10 cellular contexts compared by ENCODE assay signal in the genomic region with DNA sequence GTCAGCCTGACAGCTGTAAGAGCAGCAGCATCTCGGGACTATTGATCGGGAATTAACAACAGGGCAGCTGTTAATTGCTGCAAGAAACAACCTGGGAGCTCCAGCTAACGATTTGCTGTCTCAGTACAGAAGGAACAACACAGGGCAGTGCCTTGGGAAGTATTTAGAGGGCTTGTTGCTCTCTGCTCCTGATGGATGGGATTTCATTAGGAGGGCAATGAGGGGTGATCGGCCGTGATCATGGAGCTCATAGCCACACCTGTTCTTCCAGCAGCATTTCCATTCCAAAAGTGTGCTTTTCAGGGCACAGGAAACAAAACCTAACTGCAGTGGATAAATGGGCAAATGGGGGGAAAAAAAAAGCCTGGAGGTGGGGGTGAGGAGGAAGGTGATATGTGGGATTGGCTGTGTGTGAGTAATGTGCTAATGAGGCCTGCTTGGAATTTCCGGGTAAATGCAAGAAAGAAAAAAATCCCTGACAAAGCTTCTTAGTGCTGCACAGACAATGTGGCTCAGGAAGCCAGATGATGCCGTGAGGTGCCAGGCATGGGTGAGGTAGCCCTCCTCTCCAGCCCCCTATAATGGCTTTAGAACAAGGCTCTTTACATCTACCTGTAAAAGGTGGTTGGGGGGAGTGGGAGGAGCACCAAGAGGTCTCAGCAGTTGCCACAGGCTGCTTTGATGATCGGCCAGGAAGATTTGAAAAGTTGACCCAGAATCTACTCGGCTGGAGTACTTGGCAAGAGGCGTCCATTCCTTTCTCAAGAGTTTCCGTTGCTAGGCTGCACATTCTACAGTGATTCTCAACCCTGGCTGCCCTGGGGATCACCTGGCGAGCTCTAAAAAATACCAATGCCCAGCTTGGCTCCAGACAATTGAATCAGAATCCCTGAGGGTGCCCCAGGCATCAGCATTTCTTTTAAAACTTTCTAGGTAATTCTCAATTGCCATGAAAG.
DNase-seq lines count a peak whose midpoint lies in the region; ATAC-seq and TF ChIP-seq lines count a peak whose summit lies in the region.
"Had no signal": no experiment of that assay in that cellular context is flagged by ENCODE, and none has a peak within 500 bp of the region (broad histone marks: within the 10 kb centered on the region; RNA-seq: fewer than 3 reads in every experiment).

No MANE protein-coding gene starts in this region.

- H3K4me2 ChIP-seq in mammary epithelial cell (ENCODE audit: insufficient read depth, low read depth, low read length), result peak overlapping the region; percentile 73

- no peak for TF ChIP-seq CTCF in mammary epithelial cell (conservative IDR thresholded peaks at IDR 0.05 in 1 of 2, IDR thresholded peaks at IDR 0.05 in 1 of 2; ENCODE audit: extremely low read depth in 1 of 2, insufficient read depth in 1 of 2, low read depth in 1 of 2, low read length in 2 of 2)

- H3K36me3 ChIP-seq in HUES48 (ENCODE audit: control insufficient read depth, insufficient read depth, low read length), result no peaks in the 10 kb centered on the region
- no peaks in the 10 kb centered on the region for H3K36me3 ChIP-seq in mammary epithelial cell (ENCODE audit: insufficient read depth, low read length)
- H3K36me3 ChIP-seq in subcutaneous abdominal adipose tissue (ENCODE audit: control insufficient read depth in 5 of 5, insufficient read depth in 5 of 5, low read length in 5 of 5), result no peaks in the 10 kb centered on the region

- in situ Hi-C loops in mammary epithelial cell (cut with MboI; ENCODE audit: low sequenced_read_pairs in 2 of 2), result no loop called here

- ATAC-seq in GM21786 (IDR thresholded peaks at IDR 0.05; ENCODE audit: unreplicated experiment), result no peak
- no peak for ATAC-seq in GM18861 (IDR thresholded peaks at IDR 0.05; ENCODE audit: unreplicated experiment)

- H3K4me3 ChIP-seq in HUES48 (ENCODE audit: low read depth, low read length), result no peak overlapping the region
- H3K4me3 ChIP-seq in mammary epithelial cell (replicated peaks in 1 of 3; ENCODE audit: insufficient read depth in 1 of 3, low read depth in 2 of 3, low read length in 3 of 3), result no peak overlapping the region
- H3K4me3 ChIP-seq in subcutaneous abdominal adipose tissue (ENCODE audit: low read depth in 1 of 5, low read length in 5 of 5), result no peak overlapping the region

- H3K4me1 ChIP-seq in HUES48 (ENCODE audit: control insufficient read depth, insufficient read depth, low read length) (peaks cover 21% of the 10 kb centered on the region), mammary epithelial cell (ENCODE audit: insufficient read depth, low read length) (peaks cover 16% of the 10 kb centered on the region), subcutaneous abdominal adipose tissue (ENCODE audit: control insufficient read depth in 5 of 5, insufficient read depth in 5 of 5, low read length in 5 of 5) (peaks cover 4 to 26% (median 24%) of the 10 kb centered on the region in 5 donors)

- H3K27ac ChIP-seq in HUES48 (ENCODE audit: low read depth, low read length) (peak overlapping the region; percentile 93), mammary epithelial cell (ENCODE audit: insufficient read depth, low read depth, low read length) (peak overlapping the region; percentile 76), subcutaneous abdominal adipose tissue (ENCODE audit: low read depth, low read length) (peak overlapping the region; percentile 29)

- dilution Hi-C loops in mammary epithelial cell (cut with HindIII; ENCODE audit: low sequenced_read_pairs), result loop anchor here (5.0 kb wide), 1 partner anchor 77 kb away; no protein-coding TSS in a partner anchor

- H3K27me3 ChIP-seq in HUES48 (ENCODE audit: control insufficient read depth, insufficient read depth, low read length) (no peaks in the 10 kb centered on the region), mammary epithelial cell (ENCODE audit: insufficient read depth, low read length) (no peaks in the 10 kb centered on the region), subcutaneous abdominal adipose tissue (ENCODE audit: control insufficient read depth in 5 of 5, insufficient read depth in 4 of 5, low read length in 5 of 5) (no peaks in the 10 kb centered on the region)

- H3K9ac ChIP-seq in HUES48 (ENCODE audit: low read depth, low read length) (peak overlapping the region; percentile 66), mammary epithelial cell (ENCODE audit: insufficient read depth, low read length) (peak overlapping the region; percentile 50), subcutaneous abdominal adipose tissue (ENCODE audit: low read length in 5 of 5) (no peak overlapping the region)

- 14% methylated on average over 12 of the region's 12 CpGs for WGBS in mammary epithelial cell (ENCODE audit: low coverage, missing lambda C conversion rate)

- CTCF ChIA-PET in mammary epithelial cell (lab: Charles Lee; ENCODE audit: low non-redundant PET), result interaction anchor here (0.6 kb wide), 1 partner anchor 51 kb away, joined by 3 read pairs; no protein-coding TSS in a partner anchor

- intact Hi-C loops in mammary epithelial cell (cut with micrococcal nuclease), result loop anchor here (5.0 kb wide), 1 partner anchor 48 kb away; no protein-coding TSS in a partner anchor

- DNase-seq in mammary epithelial cell (peak; percentile 80), iris pigment epithelial cell (ENCODE audit: low read depth) (peak; percentile 77), NCI-H1105 (lab: John Stamatoyannopoulos, UW) (no peak)
- DNase-seq: immature natural killer cell; NCI-H1694 treated with DMSO at 0.1 percent for 48 hours; stimulated activated CD4-positive, alpha-beta T cell treated with anti-CD3 and anti-CD28 coated beads, Interleukin-1b, Interleukin-23, amount 100 ng/mL, for 48 hours had no signal

- H2AFZ ChIP-seq in mammary epithelial cell (ENCODE audit: low read depth, low read length), result peak overlapping the region; percentile 91

- BruUV-seq in mammary epithelial cell (replicated peaks; lab: Mats Ljungman, UMichigan), result TSS peak; percentile 62

- no peaks in the 10 kb centered on the region for H3K79me2 ChIP-seq in mammary epithelial cell (ENCODE audit: insufficient read depth, low read length)

- no peaks in the 10 kb centered on the region for H3K9me3 ChIP-seq in HUES48 (ENCODE audit: control insufficient read depth, insufficient read depth, low read length)
- H3K9me3 ChIP-seq in mammary epithelial cell (replicated peaks; ENCODE audit: insufficient read depth, low read length), result no peaks in the 10 kb centered on the region
- H3K9me3 ChIP-seq in subcutaneous abdominal adipose tissue (ENCODE audit: control insufficient read depth in 5 of 5, low read length in 5 of 5), result no peaks in the 10 kb centered on the region

- H4K20me1 ChIP-seq in mammary epithelial cell (ENCODE audit: insufficient read depth, low read length), result no peaks in the 10 kb centered on the region

Comparison
In these comparisons a context has a peak if more than half of its experiments do, and no peak if none do; other contexts are left out.
1. H3K27ac ChIP-seq: peak in every context shown above with its lines; median percentile 93 in HUES48; 76 in mammary epithelial cell; 29 in subcutaneous abdominal adipose tissue.
2. H3K9ac ChIP-seq: peak in HUES48 (single experiment) and mammary epithelial cell (single experiment); none in subcutaneous abdominal adipose tissue (0 of 5).